ENCODE assay signal across 9 cellular contexts in the genomic region with DNA sequence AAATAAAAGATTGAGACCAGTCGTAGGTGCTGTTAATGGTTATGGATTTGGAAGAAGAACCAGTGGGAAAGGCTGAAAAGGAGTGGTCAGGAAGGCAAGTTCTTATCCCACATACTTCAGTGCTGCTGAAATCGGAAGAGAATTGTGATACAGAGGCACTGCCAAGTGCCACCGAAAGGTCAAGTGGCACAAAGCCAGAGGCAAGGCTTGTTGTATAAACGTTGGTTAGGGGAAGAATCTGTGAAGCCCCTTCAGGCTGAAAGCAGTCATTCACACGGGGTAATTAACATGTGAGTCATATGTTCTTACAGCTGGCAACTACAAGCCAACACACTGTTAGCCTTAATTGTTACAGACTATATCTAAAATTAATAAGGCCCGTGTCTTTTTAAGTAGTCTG. TPM values are rescaled to one million over a fixed set of nuclear protein-coding genes. Genes with fewer than 3 reads are reported as not detected.
DNase-seq lines count a peak whose midpoint lies in the region; ATAC-seq, FAIRE-seq and TF ChIP-seq lines count a peak whose summit lies in the region.
"Had no signal": no experiment of that assay in that cellular context is flagged by ENCODE, and none has a peak within 500 bp of the region (broad histone marks: within the 10 kb centered on the region; RNA-seq: fewer than 3 reads in every experiment).

No MANE protein-coding gene starts in this region.

- peak overlapping the region in 1 of 2 donors; percentile 9 for H3K27ac Mint-ChIP-seq in effector memory CD8-positive, alpha-beta T cell
- H3K27ac Mint-ChIP-seq in CD4-positive, alpha-beta memory T cell, result peak overlapping the region in 1 of 7 donors; percentile 61

- no peak overlapping the region for H3K23ac ChIP-seq in mesenchymal stem cell (ENCODE audit: low read length in 2 of 2)

- no peaks in the 10 kb centered on the region for H3K27me3 Mint-ChIP-seq in effector memory CD8-positive, alpha-beta T cell
- H3K27me3 Mint-ChIP-seq in CD4-positive, alpha-beta memory T cell, result no peaks in the 10 kb centered on the region

- no peak overlapping the region for H2BK12ac ChIP-seq in mesenchymal stem cell (ENCODE audit: low read length in 2 of 2)

- no peak overlapping the region for H2BK15ac ChIP-seq in mesenchymal stem cell (ENCODE audit: low read depth, poor library complexity, severe bottlenecking)

- no peak overlapping the region for H4K8ac ChIP-seq in mesenchymal stem cell (ENCODE audit: low read length)

- H3K4me2 ChIP-seq in mesenchymal stem cell (ENCODE audit: low read length, poor library complexity, severe bottlenecking), result no peak overlapping the region
- H3K4me2 ChIP-seq in MM.1S (ENCODE audit: low read depth, low read length), result no peak overlapping the region

- no peaks in the 10 kb centered on the region for H3K9me3 ChIP-seq in mesenchymal stem cell (ENCODE audit: control insufficient read depth, low read length)
- no peaks in the 10 kb centered on the region for H3K9me3 ChIP-seq in MM.1S (replicated peaks; ENCODE audit: insufficient read depth, low read length)
- no peaks in the 10 kb centered on the region for H3K9me3 ChIP-seq in CD4-positive, alpha-beta memory T cell (ENCODE audit: control insufficient read depth in 1 of 2, low read length in 2 of 2)

- H2BK5ac ChIP-seq in mesenchymal stem cell (ENCODE audit: low read depth, low read length, poor library complexity, severe bottlenecking), result no peak overlapping the region

- H3K79me2 ChIP-seq in MM.1S (ENCODE audit: low read length), result peaks cover 25% of the 10 kb centered on the region

- 24% methylated on average over 4 of the region's 6 CpGs for WGBS in mesenchymal stem cell

- no peaks in the 10 kb centered on the region for H3K9me3 Mint-ChIP-seq in effector memory CD8-positive, alpha-beta T cell
- H3K9me3 Mint-ChIP-seq in CD4-positive, alpha-beta memory T cell, result no peaks in the 10 kb centered on the region

- H3K14ac ChIP-seq in mesenchymal stem cell (ENCODE audit: low read length in 2 of 2), result no peak overlapping the region

- no peaks in the 10 kb centered on the region for H3K27me3 ChIP-seq in bronchial epithelial cell (ENCODE audit: control insufficient read depth, insufficient read depth, low read length)
- no peaks in the 10 kb centered on the region for H3K27me3 ChIP-seq in mesenchymal stem cell (ENCODE audit: control insufficient read depth in 1 of 2, insufficient read depth in 1 of 2, low read length in 2 of 2)
- no peaks in the 10 kb centered on the region for H3K27me3 ChIP-seq in MM.1S (replicated peaks; ENCODE audit: insufficient read depth, low read length)
- H3K27me3 ChIP-seq in CD4-positive, alpha-beta memory T cell (ENCODE audit: insufficient read depth, low read length), result no peaks in the 10 kb centered on the region

- H3K9me2 ChIP-seq in MM.1S (replicated peaks; ENCODE audit: insufficient read depth, low read length), result no peaks in the 10 kb centered on the region

- CTCF ChIA-PET in CD4-positive, alpha-beta memory T cell (lab: Charles Lee; ENCODE audit: partially characterized antibody), result no interaction called here

- peaks cover 20% of the 10 kb centered on the region for H3K36me3 Mint-ChIP-seq in effector memory CD8-positive, alpha-beta T cell (ENCODE audit: insufficient read depth)
- peaks cover 35 to 46% of the 10 kb centered on the region in 2 donors for H3K36me3 Mint-ChIP-seq in CD4-positive, alpha-beta memory T cell

- H3K9ac ChIP-seq in mesenchymal stem cell (ENCODE audit: low read length) (no peak overlapping the region), MM.1S (ENCODE audit: low read length) (no peak overlapping the region)

- POLR2A ChIA-PET in CD4-positive, alpha-beta memory T cell (lab: Charles Lee; ENCODE audit: partially characterized antibody), result no interaction called here

- peaks cover 1 to 4% of the 10 kb centered on the region in 2 donors for H3K4me1 Mint-ChIP-seq in effector memory CD8-positive, alpha-beta T cell (ENCODE audit: low read depth in 2 of 2)
- H3K4me1 Mint-ChIP-seq in CD4-positive, alpha-beta memory T cell, result peaks cover 0 to 5% (median 2%) of the 10 kb centered on the region in 4 donors

- H3K4me1 ChIP-seq in mesenchymal stem cell (ENCODE audit: control insufficient read depth, insufficient read depth, low read depth, low read length) (peaks cover 8% of the 10 kb centered on the region), MM.1S (ENCODE audit: low read length) (peaks cover 57% of the 10 kb centered on the region)
- no peaks in the 10 kb centered on the region for H3K4me1 ChIP-seq in CD4-positive, alpha-beta memory T cell (ENCODE audit: insufficient read depth, low read length)

- no peak overlapping the region for H3K4me3 Mint-ChIP-seq in effector memory CD8-positive, alpha-beta T cell
- H3K4me3 Mint-ChIP-seq in CD4-positive, alpha-beta memory T cell, result no peak overlapping the region

- H3K79me1 ChIP-seq in mesenchymal stem cell (replicated peaks; ENCODE audit: low read length, poor library complexity, severe bottlenecking), result peaks cover 23% of the 10 kb centered on the region

- intact Hi-C loops in CD4-positive, alpha-beta memory T cell (cut with micrococcal nuclease), result no loop called here

- no peak overlapping the region for H4K91ac ChIP-seq in mesenchymal stem cell (ENCODE audit: low read length)

- H3K4me3 ChIP-seq in bronchial epithelial cell (ENCODE audit: low read depth, low read length) (no peak overlapping the region), mesenchymal stem cell (ENCODE audit: insufficient read depth in 1 of 2, low read depth in 1 of 2, low read length in 2 of 2) (no peak overlapping the region), MM.1S (ENCODE audit: low read length) (no peak overlapping the region)
- H3K4me3 ChIP-seq in CD4-positive, alpha-beta memory T cell (ENCODE audit: low read length in 2 of 2), result no peak overlapping the region

- DNase-seq in Daoy (ENCODE audit: low read depth), result peak; percentile 92
- DNase-seq in NCI-H146 (lab: John Stamatoyannopoulos, UW), result peak; percentile 12
- peak; percentile 59 for DNase-seq in bronchial epithelial cell (ENCODE audit: low read depth)
- peak; percentile 82 for DNase-seq in mesenchymal stem cell
- DNase-seq in MM.1S, result no peak
- DNase-seq in effector memory CD8-positive, alpha-beta T cell, result no peak
- DNase-seq in CD4-positive, alpha-beta memory T cell, result no peak

- H2AFZ ChIP-seq in mesenchymal stem cell (ENCODE audit: low read depth, low read length) (no peak overlapping the region), MM.1S (ENCODE audit: low read length) (no peak overlapping the region)

- H3K36me3 ChIP-seq in bronchial epithelial cell (ENCODE audit: control insufficient read depth, insufficient read depth, low read length) (peaks cover 3% of the 10 kb centered on the region), mesenchymal stem cell (ENCODE audit: control insufficient read depth in 1 of 2, insufficient read depth in 2 of 2, low read depth in 1 of 2, low read length in 2 of 2) (peaks cover 4 to 30% of the 10 kb centered on the region in 2 experiments), MM.1S (replicated peaks; ENCODE audit: insufficient read depth, low read length) (no peaks in the 10 kb centered on the region)
- H3K36me3 ChIP-seq in CD4-positive, alpha-beta memory T cell (ENCODE audit: insufficient read depth, low read length), result peaks cover 10% of the 10 kb centered on the region

- H3K18ac ChIP-seq in mesenchymal stem cell (ENCODE audit: low read depth in 1 of 2, low read length in 2 of 2), result no peak overlapping the region

- no peak for TF ChIP-seq CTCF in bronchial epithelial cell (IDR thresholded peaks at IDR 0.05; ENCODE audit: insufficient read depth, low read length, severe bottlenecking)
- TF ChIP-seq CTCF in MM.1S (IDR thresholded peaks at IDR 0.05; ENCODE audit: low read length), result no peak

- H2BK120ac ChIP-seq in mesenchymal stem cell (ENCODE audit: low read depth, low read length), result no peak overlapping the region

- peaks cover 12% of the 10 kb centered on the region for H3F3A ChIP-seq in MM.1S (ENCODE audit: insufficient read depth, low read length)

- H2AK5ac ChIP-seq in mesenchymal stem cell (ENCODE audit: low read length, severe bottlenecking), result no peak overlapping the region

- H4K20me1 ChIP-seq in MM.1S (ENCODE audit: insufficient read depth, low read length), result no peaks in the 10 kb centered on the region

- H3K27ac ChIP-seq in mesenchymal stem cell (ENCODE audit: low read length, poor library complexity, severe bottlenecking) (no peak overlapping the region), MM.1S (ENCODE audit: low read length) (no peak overlapping the region)
- no peak overlapping the region for H3K27ac ChIP-seq in CD4-positive, alpha-beta memory T cell (ENCODE audit: low read depth, low read length)

- no peak overlapping the region for H3K4ac ChIP-seq in mesenchymal stem cell (ENCODE audit: low read depth in 1 of 2, low read length in 2 of 2)

- no peak for FAIRE-seq in bronchial epithelial cell (lab: Jason Lieb, UNC)
- FAIRE-seq: GM12892 had no signal

- ATAC-seq in GM18498 (IDR thresholded peaks at IDR 0.05; ENCODE audit: unreplicated experiment), result no peak
- no peak for ATAC-seq in effector memory CD8-positive, alpha-beta T cell (replicated peaks)

RNA-seq across cellular contexts. Expression of a gene that starts 48.8 kb away (rescaled TPM):
- total RNA-seq in Daoy (2014; rRNA removed; shearing (Covaris generic)), result 10.7 and 13.0 TPM in 2 replicates
- 7.4 and 9.9 TPM in 2 replicates for total RNA-seq in bronchial epithelial cell
- polyA plus RNA-seq in mesenchymal stem cell (2013, experiment 1 of 2), result 8.0 TPM
- 7.1 TPM for polyA plus RNA-seq in mesenchymal stem cell (2013, experiment 2 of 2)
- total RNA-seq in CD4-positive, alpha-beta memory T cell, result 10 to 100 TPM; 46.3 to 50.6 TPM
- polyA plus RNA-seq in CD4-positive, alpha-beta memory T cell, result 1 to 10 TPM in 1 of 2 donors, under 1 TPM in 1; 0.81 to 6.7 TPM

Comparison
In these comparisons a context has a peak if more than half of its experiments do, and no peak if none do; other contexts are left out.
1. DNase-seq: peak in Daoy (single experiment), NCI-H146 (single experiment), bronchial epithelial cell (single experiment) and mesenchymal stem cell (single experiment); none in MM.1S (single experiment), effector memory CD8-positive, alpha-beta T cell (0 of 3) and CD4-positive, alpha-beta memory T cell (0 of 5).